In genomic region chr19:1383311-1384084, GRCh38 we compare ENCODE assay signal across 1 cellular context.
TF ChIP-seq lines count a peak whose summit lies in the region.

TSS of gene NDUFS7 (plus strand) at chr19:1383907. CDS start at chr19:1383927, 20 bp downstream.

TF ChIP-seq in HepG2, 621 proteins besides CTCF, POLR2A, EP300 and RAD21 (continued from another document and continues in another):
- TF ChIP-seq FOSL1 (CRISPR knock-in tag; IDR thresholded peaks at IDR 0.05; ENCODE audit: borderline replicate concordance) = no peak
- TF ChIP-seq POLR2AphosphoS5 (IDR thresholded peaks at IDR 0.05; ENCODE audit: low read depth, low read length) = peak; percentile 37; the same call in 1 of the 2 replicates
- peak; percentile 29; the same call in 1 of the 2 replicates for TF ChIP-seq NFYC (CRISPR knock-in tag; IDR thresholded peaks at IDR 0.05)
- TF ChIP-seq PHB2 (IDR thresholded peaks at IDR 0.05; ENCODE audit: partially characterized antibody) = no peak
- TF ChIP-seq PRDM10 (CRISPR knock-in tag; IDR thresholded peaks at IDR 0.05; ENCODE audit: low read depth) = peak; percentile 69; the same call in 1 of the 2 replicates
- TF ChIP-seq ZNF614 (CRISPR knock-in tag; IDR thresholded peaks at IDR 0.05; ENCODE audit: borderline replicate concordance) = peak; percentile 93
- peak; percentile 99 for TF ChIP-seq XRCC5 (optimal IDR thresholded peaks at IDR 0.05; ENCODE audit: low read length)
- no peak for TF ChIP-seq ZNF660 (CRISPR knock-in tag; IDR thresholded peaks at IDR 0.05; ENCODE audit: borderline replicate concordance, low read depth)
- TF ChIP-seq NFE2L1 (CRISPR knock-in tag; IDR thresholded peaks at IDR 0.05; ENCODE audit: borderline replicate concordance) = peak; percentile 64; the same call in 1 of the 2 replicates
- peak; percentile 62 for TF ChIP-seq DPF2 (CRISPR knock-in tag; IDR thresholded peaks at IDR 0.05; ENCODE audit: borderline replicate concordance, low read depth)
- TF ChIP-seq ZNF83 (CRISPR knock-in tag; IDR thresholded peaks at IDR 0.05; ENCODE audit: borderline replicate concordance) = peak; percentile 93
- TF ChIP-seq PHF21A (CRISPR knock-in tag; IDR thresholded peaks at IDR 0.05) = peak; percentile 98
- TF ChIP-seq ZFP37 (CRISPR knock-in tag; IDR thresholded peaks at IDR 0.05; ENCODE audit: borderline replicate concordance) = 0 out of 2 replicates have a peak, but pooled peaks have one; percentile 76
- no peak for TF ChIP-seq FOXO4 (CRISPR knock-in tag; conservative IDR thresholded peaks at IDR 0.05)
- TF ChIP-seq MLX (CRISPR knock-in tag; IDR thresholded peaks at IDR 0.05) = peak; percentile 70
- peak; percentile 92 for TF ChIP-seq CBFB (CRISPR knock-in tag; IDR thresholded peaks at IDR 0.05)
- TF ChIP-seq KDM2A (CRISPR knock-in tag; IDR thresholded peaks at IDR 0.05; ENCODE audit: borderline replicate concordance, low read depth) = peak; percentile 98
- peak; percentile 61; the same call in 1 of the 2 replicates for TF ChIP-seq NR2F2 (IDR thresholded peaks at IDR 0.05; ENCODE audit: borderline replicate concordance, low read depth)
- peak; percentile 94; the same call in 1 of the 2 replicates for TF ChIP-seq ATF5 (CRISPR knock-in tag; IDR thresholded peaks at IDR 0.05; ENCODE audit: low read depth)
- peak; percentile 58; the same call in 1 of the 2 replicates for TF ChIP-seq CAMTA2 (CRISPR knock-in tag; IDR thresholded peaks at IDR 0.05; ENCODE audit: borderline replicate concordance)
- peak; percentile 52; the same call in 1 of the 2 replicates for TF ChIP-seq E2F5 (CRISPR knock-in tag; conservative IDR thresholded peaks at IDR 0.05)
- TF ChIP-seq KAT7 (CRISPR knock-in tag; IDR thresholded peaks at IDR 0.05; ENCODE audit: borderline replicate concordance) = peak; percentile 97
- TF ChIP-seq UBTF (CRISPR knock-in tag; IDR thresholded peaks at IDR 0.05) = peak; percentile 94
- 0 out of 2 replicates have a peak, but pooled peaks have one; percentile 91 for TF ChIP-seq THYN1 (CRISPR knock-in tag; IDR thresholded peaks at IDR 0.05; ENCODE audit: borderline replicate concordance, low read depth)
- TF ChIP-seq AHR (CRISPR knock-in tag; IDR thresholded peaks at IDR 0.05) = peak; percentile 67
- peak; percentile 60 for TF ChIP-seq ZNF280B (CRISPR knock-in tag; IDR thresholded peaks at IDR 0.05; ENCODE audit: borderline replicate concordance)
- TF ChIP-seq RELA (CRISPR knock-in tag; IDR thresholded peaks at IDR 0.05) = peak; percentile 50; the same call in 1 of the 2 replicates
- peak; percentile 86 for TF ChIP-seq ZNF883 (CRISPR knock-in tag; IDR thresholded peaks at IDR 0.05; ENCODE audit: not compliant biosample characterization)
- peak; percentile 95 for TF ChIP-seq POGZ (CRISPR knock-in tag; IDR thresholded peaks at IDR 0.05)
- TF ChIP-seq ZNF138 (CRISPR knock-in tag; IDR thresholded peaks at IDR 0.05; ENCODE audit: low read depth) = 0 out of 2 replicates have a peak, but pooled peaks have one; percentile 54
- TF ChIP-seq ZSCAN29 (CRISPR knock-in tag; conservative IDR thresholded peaks at IDR 0.05) = peak; percentile 96
- no peak; the same call in 1 of the 2 replicates for TF ChIP-seq KDM1A (CRISPR knock-in tag; IDR thresholded peaks at IDR 0.05)
- TF ChIP-seq ZNF3 (CRISPR knock-in tag; IDR thresholded peaks at IDR 0.05) = no peak
- TF ChIP-seq REXO4 (CRISPR knock-in tag; IDR thresholded peaks at IDR 0.05; ENCODE audit: borderline replicate concordance) = peak; percentile 89
- TF ChIP-seq ZNF124 (CRISPR knock-in tag; IDR thresholded peaks at IDR 0.05) = peak; percentile 98
- TF ChIP-seq RERE (CRISPR knock-in tag; IDR thresholded peaks at IDR 0.05; ENCODE audit: low read depth) = peak; percentile 58
- no peak; the same call in 1 of the 2 replicates for TF ChIP-seq TCF7 (IDR thresholded peaks at IDR 0.05; ENCODE audit: low read depth)
- peak; percentile 77; the same call in 1 of the 2 replicates for TF ChIP-seq JUN (CRISPR knock-in tag; IDR thresholded peaks at IDR 0.05)
- TF ChIP-seq RBAK (CRISPR knock-in tag; IDR thresholded peaks at IDR 0.05) = no peak
- TF ChIP-seq ZNF34 (CRISPR knock-in tag; IDR thresholded peaks at IDR 0.05; ENCODE audit: borderline replicate concordance) = peak; percentile 98
- TF ChIP-seq ZBTB1 (CRISPR knock-in tag; IDR thresholded peaks at IDR 0.05; ENCODE audit: borderline replicate concordance) = no peak
- TF ChIP-seq JUND (CRISPR knock-in tag; IDR thresholded peaks at IDR 0.05) = peak; percentile 52; the same call in 1 of the 2 replicates
- TF ChIP-seq TBL1XR1 (IDR thresholded peaks at IDR 0.05; ENCODE audit: borderline replicate concordance, low read length, partially characterized antibody) = peak; percentile 76
- peak; percentile 73; the same call in 1 of the 2 replicates for TF ChIP-seq ZNF256 (CRISPR knock-in tag; conservative IDR thresholded peaks at IDR 0.05)
- 0 out of 2 replicates have a peak, but pooled peaks have one; percentile 58 for TF ChIP-seq HOXA7 (CRISPR knock-in tag; IDR thresholded peaks at IDR 0.05)
- TF ChIP-seq TARDBP (CRISPR knock-in tag; IDR thresholded peaks at IDR 0.05) = peak; percentile 98
- no peak for TF ChIP-seq CBX2 (IDR thresholded peaks at IDR 0.05; ENCODE audit: low read depth, low read length)
- peak; percentile 86; the same call in 1 of the 2 replicates for TF ChIP-seq CBX2 (CRISPR knock-in tag; IDR thresholded peaks at IDR 0.05; ENCODE audit: low read depth)
- TF ChIP-seq ZNF460 (CRISPR knock-in tag; IDR thresholded peaks at IDR 0.05; ENCODE audit: borderline replicate concordance) = peak; percentile 85; the same call in 1 of the 2 replicates
- TF ChIP-seq ZKSCAN5 (CRISPR knock-in tag; IDR thresholded peaks at IDR 0.05) = no peak
- TF ChIP-seq ZNF12 (CRISPR knock-in tag; IDR thresholded peaks at IDR 0.05) = peak; percentile 85
- TF ChIP-seq ZNF44 (CRISPR knock-in tag; IDR thresholded peaks at IDR 0.05) = peak; percentile 98
